Comparison of ENCODE assay signal across 9 cellular contexts in the genomic region with DNA sequence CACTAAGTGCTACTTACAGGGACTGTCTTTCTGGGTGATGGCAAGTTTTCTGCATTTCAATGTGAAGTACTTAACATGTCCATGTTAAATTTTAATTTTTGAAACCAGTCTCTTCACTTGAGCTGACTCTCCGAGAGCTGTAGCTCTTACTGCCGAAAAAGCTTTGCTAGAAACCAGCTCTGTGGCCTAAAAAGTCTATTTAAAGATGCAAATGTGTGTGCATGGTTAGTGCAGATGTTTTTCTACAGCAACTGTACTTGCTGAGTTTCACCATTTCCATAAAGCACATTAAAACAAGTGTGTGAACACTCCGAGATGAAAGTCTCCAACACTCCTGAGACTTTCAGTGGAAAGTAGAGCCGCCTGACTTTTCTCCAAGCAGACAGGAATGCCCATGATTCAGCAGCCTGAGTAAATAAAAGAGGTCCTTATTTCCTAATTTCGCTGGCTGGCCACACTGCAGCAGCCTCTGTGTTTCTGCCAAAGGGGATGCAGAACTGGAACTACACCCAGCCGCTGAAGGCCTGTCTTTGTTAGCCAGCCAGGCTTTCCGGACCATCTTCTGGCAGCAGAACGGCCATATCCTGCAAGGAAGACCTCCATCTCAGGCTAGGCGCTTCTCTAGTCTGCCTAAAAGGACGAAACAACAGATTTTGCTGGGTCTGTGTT.
DNase-seq lines count a peak whose midpoint lies in the region; ATAC-seq and TF ChIP-seq lines count a peak whose summit lies in the region.
"Had no signal": no experiment of that assay in that cellular context is flagged by ENCODE, and none has a peak within 500 bp of the region (broad histone marks: within the 10 kb centered on the region; RNA-seq: fewer than 3 reads in every experiment).

No MANE protein-coding gene starts in this region.

- no peak for TF ChIP-seq CTCF in gastroesophageal sphincter (IDR thresholded peaks at IDR 0.05)
- no peak for TF ChIP-seq CTCF in CD8-positive, alpha-beta T cell (IDR thresholded peaks at IDR 0.05)

- H3K27ac ChIP-seq in SJCRH30, result peak overlapping the region; percentile 59
- H3K27ac ChIP-seq in gastroesophageal sphincter, result peak overlapping the region; percentile 30 to 69 (median 63)
- no peak overlapping the region for H3K27ac ChIP-seq in CD8-positive, alpha-beta T cell (ENCODE audit: low read depth, low read length)

- ATAC-seq in GM18498 (IDR thresholded peaks at IDR 0.05; ENCODE audit: unreplicated experiment) (peak; percentile 71), gastroesophageal sphincter (peak; percentile 93)
- no peak for ATAC-seq in CD8-positive, alpha-beta T cell

- no peak overlapping the region for H3K4me3 Mint-ChIP-seq in CD8-positive, alpha-beta T cell
- H3K4me3 Mint-ChIP-seq: activated B cell treated with CpG ODN at 0.5 μM for 24 hours had no signal

- 13 to 23% methylated on average over 4 to 10 of the region's 10 CpGs for WGBS in gastroesophageal sphincter (ENCODE audit: low coverage in 1 of 2), 2 donors

- no peaks in the 10 kb centered on the region for H3K27me3 Mint-ChIP-seq in CD8-positive, alpha-beta T cell (ENCODE audit: low read depth)

- no peaks in the 10 kb centered on the region for H3K4me1 Mint-ChIP-seq in CD8-positive, alpha-beta T cell (ENCODE audit: low read depth)
- H3K4me1 Mint-ChIP-seq: activated B cell treated with CpG ODN at 0.5 μM for 24 hours had no signal

- H3K9me3 ChIP-seq in SJCRH30 (replicated peaks), result no peaks in the 10 kb centered on the region
- no peaks in the 10 kb centered on the region for H3K9me3 ChIP-seq in gastroesophageal sphincter
- no peaks in the 10 kb centered on the region for H3K9me3 ChIP-seq in CD8-positive, alpha-beta T cell (ENCODE audit: low read length)

- no peaks in the 10 kb centered on the region for H3K36me3 Mint-ChIP-seq in CD8-positive, alpha-beta T cell

- peak in 1 of 2 experiments; percentile 73 for DNase-seq in SJCRH30
- peak; percentile 89 for DNase-seq in putamen (ENCODE audit: low spot score)
- DNase-seq in stimulated activated CD4-positive, alpha-beta T cell treated with anti-CD3 and anti-CD28 coated beads, Interleukin-2, amount 100 ng/mL, for 24 hours, result no peak
- DNase-seq in CD8-positive, alpha-beta T cell, result no peak
- DNase-seq in activated CD4-positive, alpha-beta T cell treated with anti-CD3 and anti-CD28 coated beads for 48 hours, result no peak
- DNase-seq in LoVo (ENCODE audit: low spot score), result no peak
- DNase-seq: activated B cell treated with CpG ODN at 0.5 μM for 24 hours had no signal

- H3K27me3 ChIP-seq in SJCRH30 (no peaks in the 10 kb centered on the region), gastroesophageal sphincter (no peaks in the 10 kb centered on the region)
- no peaks in the 10 kb centered on the region for H3K27me3 ChIP-seq in CD8-positive, alpha-beta T cell (ENCODE audit: insufficient read depth, low read length)

- POLR2A ChIA-PET in CD8-positive, alpha-beta T cell (lab: Charles Lee), result no interaction called here

- intact Hi-C loops in CD8-positive, alpha-beta T cell (cut with DNase I, micrococcal nuclease), result no loop called here

- H3K4me3 ChIP-seq in SJCRH30 (peak overlapping the region; percentile 33), gastroesophageal sphincter (no peak overlapping the region)
- H3K4me3 ChIP-seq in CD8-positive, alpha-beta T cell (ENCODE audit: low read depth, low read length), result no peak overlapping the region

- no peak overlapping the region for H3K27ac Mint-ChIP-seq in CD8-positive, alpha-beta T cell
- H3K27ac Mint-ChIP-seq: activated B cell treated with CpG ODN at 0.5 μM for 24 hours had no signal

- H3K36me3 ChIP-seq in SJCRH30, result peaks cover 9% of the 10 kb centered on the region; the same call in 1 of the 2 replicates
- peaks cover 0 to 8% of the 10 kb centered on the region in 2 donors for H3K36me3 ChIP-seq in gastroesophageal sphincter
- H3K36me3 ChIP-seq in CD8-positive, alpha-beta T cell (ENCODE audit: insufficient read depth, low read length), result no peaks in the 10 kb centered on the region

- no peaks in the 10 kb centered on the region for H3K9me3 Mint-ChIP-seq in CD8-positive, alpha-beta T cell
- H3K9me3 Mint-ChIP-seq: activated B cell treated with CpG ODN at 0.5 μM for 24 hours had no signal

- TF ChIP-seq EP300 in gastroesophageal sphincter (IDR thresholded peaks at IDR 0.05), result no peak

- peaks cover 7% of the 10 kb centered on the region for H3K4me1 ChIP-seq in SJCRH30
- H3K4me1 ChIP-seq in gastroesophageal sphincter, result peaks cover 0 to 35% (median 15%) of the 10 kb centered on the region in 3 donors
- no peaks in the 10 kb centered on the region for H3K4me1 ChIP-seq in CD8-positive, alpha-beta T cell (ENCODE audit: insufficient read depth, low read length)

- CTCF ChIA-PET in CD8-positive, alpha-beta T cell (lab: Charles Lee), result no interaction called here

- TF ChIP-seq POLR2A in gastroesophageal sphincter (IDR thresholded peaks at IDR 0.05), result no peak
